Comparison of ENCODE assay signal across 9 cellular contexts in the genomic region with DNA sequence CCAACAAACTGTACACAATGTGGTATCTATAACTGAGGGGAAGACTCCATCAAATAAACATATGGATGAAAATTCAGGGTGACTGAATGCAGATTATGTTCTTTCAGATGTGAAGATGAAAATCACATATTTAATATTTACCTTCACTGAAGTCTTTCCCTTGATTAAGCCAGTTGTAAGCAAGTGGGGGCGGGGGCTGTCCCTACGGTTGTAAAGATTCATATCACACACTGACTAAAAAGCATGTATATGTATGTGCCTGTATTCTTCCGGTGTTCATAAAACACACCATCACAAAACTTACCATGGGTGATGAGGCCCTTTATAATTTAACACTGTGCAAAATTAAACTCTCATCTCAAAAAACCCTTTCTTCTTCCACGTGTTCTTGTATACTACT. TPM values are rescaled to one million over a fixed set of nuclear protein-coding genes. Genes with fewer than 3 reads are reported as not detected.
DNase-seq lines count a peak whose midpoint lies in the region; ATAC-seq, FAIRE-seq and TF ChIP-seq lines count a peak whose summit lies in the region.
"Had no signal": no experiment of that assay in that cellular context is flagged by ENCODE, and none has a peak within 500 bp of the region (broad histone marks: within the 10 kb centered on the region; RNA-seq: fewer than 3 reads in every experiment).

No MANE protein-coding gene starts in this region.

- CTCF ChIA-PET in PC-3 (lab: Charles Lee) = no interaction called here

- no peaks in the 10 kb centered on the region for H3K27me3 Mint-ChIP-seq in CD4-positive, CD25-positive, alpha-beta regulatory T cell
- H3K27me3 Mint-ChIP-seq in progenitor cell of endocrine pancreas = peaks cover 6% of the 10 kb centered on the region

- H3K36me3 Mint-ChIP-seq in CD4-positive, CD25-positive, alpha-beta regulatory T cell = no peaks in the 10 kb centered on the region
- no peaks in the 10 kb centered on the region for H3K36me3 Mint-ChIP-seq in progenitor cell of endocrine pancreas (ENCODE audit: insufficient read depth)

- FAIRE-seq in colon (lab: Jason Lieb, UNC) = peak; percentile 60
- FAIRE-seq: G401.6 had no signal

- peak overlapping the region; percentile 87 to 98 (median 92) for H3K4me3 Mint-ChIP-seq in CD4-positive, CD25-positive, alpha-beta regulatory T cell
- H3K4me3 Mint-ChIP-seq in progenitor cell of endocrine pancreas (ENCODE audit: low read depth) = peak overlapping the region; percentile 86

- H3K79me2 ChIP-seq in PC-3 (ENCODE audit: low read length) = peaks cover 62% of the 10 kb centered on the region

- H2AFZ ChIP-seq in PC-3 (ENCODE audit: low read length) = peak overlapping the region; percentile 83

- TF ChIP-seq CTCF in PC-3 (conservative IDR thresholded peaks at IDR 0.05; ENCODE audit: low read depth, low read length) (no peak), progenitor cell of endocrine pancreas (IDR thresholded peaks at IDR 0.05; ENCODE audit: unreplicated experiment) (no peak)

- no peaks in the 10 kb centered on the region for H3F3A ChIP-seq in PC-3 (ENCODE audit: low read length, unreplicated experiment)

- H3K27me3 ChIP-seq in CD4-positive, CD25-positive, alpha-beta regulatory T cell (ENCODE audit: control insufficient read depth, insufficient read depth, low read length) = no peaks in the 10 kb centered on the region
- H3K27me3 ChIP-seq in PC-3 (ENCODE audit: low read length) = no peaks in the 10 kb centered on the region

- peaks cover 0 to 2% (median 0%) of the 10 kb centered on the region in 7 donors for H3K9me3 Mint-ChIP-seq in CD4-positive, CD25-positive, alpha-beta regulatory T cell
- H3K9me3 Mint-ChIP-seq in progenitor cell of endocrine pancreas (ENCODE audit: low read depth) = peaks cover 7% of the 10 kb centered on the region

- no peaks in the 10 kb centered on the region for H3K36me3 ChIP-seq in CD4-positive, CD25-positive, alpha-beta regulatory T cell (ENCODE audit: control insufficient read depth, insufficient read depth, low read length)
- no peaks in the 10 kb centered on the region for H3K36me3 ChIP-seq in PC-3 (ENCODE audit: low read depth, low read length)

- H3K4me3 ChIP-seq in CD4-positive, CD25-positive, alpha-beta regulatory T cell (ENCODE audit: low read depth, low read length) = peak overlapping the region; percentile 78
- H3K4me3 ChIP-seq in PC-3 (ENCODE audit: low read length) = peak overlapping the region; percentile 89

- no peaks in the 10 kb centered on the region for H4K20me1 ChIP-seq in PC-3 (ENCODE audit: low read length)

- H3K27ac ChIP-seq in CD4-positive, CD25-positive, alpha-beta regulatory T cell (ENCODE audit: insufficient read depth, low read length, poor library complexity, severe bottlenecking) = peak overlapping the region; percentile 83
- H3K27ac ChIP-seq in PC-3 (ENCODE audit: low read length) = no peak overlapping the region

- peak in 1 of 3 donors; percentile 48 for DNase-seq in CD4-positive, CD25-positive, alpha-beta regulatory T cell
- no peak for DNase-seq in PC-3
- DNase-seq in progenitor cell of endocrine pancreas (ENCODE audit: low spot score, unreplicated experiment) = no peak
- no peak for DNase-seq in NCI-H1417 (lab: John Stamatoyannopoulos, UW)
- DNase-seq in globus pallidus (ENCODE audit: low spot score) = no peak
- DNase-seq in NCI-H2171 (lab: John Stamatoyannopoulos, UW) = no peak

- BruUV-seq in PC-3 (replicated peaks; lab: Mats Ljungman, UMichigan) = no TSS peak

- ATAC-seq in CD4-positive, CD25-positive, alpha-beta regulatory T cell (ENCODE audit: low read depth in 2 of 2) = no peak
- ATAC-seq in PC-3 (no peak), HG02885 (IDR thresholded peaks at IDR 0.05; ENCODE audit: poor library complexity, unreplicated experiment) (no peak)

- peak overlapping the region; percentile 94 for H3K4me2 ChIP-seq in PC-3 (ENCODE audit: low read length)

- H3K9me3 ChIP-seq in CD4-positive, CD25-positive, alpha-beta regulatory T cell (ENCODE audit: control insufficient read depth in 2 of 2, low read length in 2 of 2) = no peaks in the 10 kb centered on the region
- no peaks in the 10 kb centered on the region for H3K9me3 ChIP-seq in PC-3 (ENCODE audit: low read length)

- H3K27ac Mint-ChIP-seq in CD4-positive, CD25-positive, alpha-beta regulatory T cell = peak overlapping the region in 2 of 3 donors; percentile 71 to 75
- peak overlapping the region; percentile 88 for H3K27ac Mint-ChIP-seq in progenitor cell of endocrine pancreas

- H3K4me1 ChIP-seq in CD4-positive, CD25-positive, alpha-beta regulatory T cell (ENCODE audit: control insufficient read depth, insufficient read depth, low read length, poor library complexity, severe bottlenecking) = peaks cover 15% of the 10 kb centered on the region
- peaks cover 23% of the 10 kb centered on the region for H3K4me1 ChIP-seq in PC-3 (ENCODE audit: insufficient read depth, low read length)

- intact Hi-C loops in PC-3 (cut with micrococcal nuclease) = loop anchor here (10.0 kb wide), 1 partner anchor 233 kb away; the partner anchor contains the start of gene GK

- POLR2A ChIA-PET in PC-3 (lab: Charles Lee; ENCODE audit: unreplicated experiment) = no interaction called here

- peak overlapping the region; percentile 80 for H3K9ac ChIP-seq in PC-3 (ENCODE audit: low read length)

- H3K9me2 ChIP-seq in PC-3 (replicated peaks; ENCODE audit: low read length) = no peaks in the 10 kb centered on the region

- peaks cover 17 to 54% (median 34%) of the 10 kb centered on the region in 4 donors for H3K4me1 Mint-ChIP-seq in CD4-positive, CD25-positive, alpha-beta regulatory T cell
- peaks cover 31% of the 10 kb centered on the region for H3K4me1 Mint-ChIP-seq in progenitor cell of endocrine pancreas (ENCODE audit: low read depth)

RNA-seq across cellular contexts. Expression of gene TAB3, which starts 1.3 kb away (rescaled TPM):
- total RNA-seq in CD4-positive, CD25-positive, alpha-beta regulatory T cell = 33.5 TPM
- polyA plus RNA-seq in CD4-positive, CD25-positive, alpha-beta regulatory T cell = 1 to 10 TPM; 3.4 to 7.2 (median 6.2) TPM
- total RNA-seq in PC-3 (2014; rRNA removed) (14.7 and 18.6 TPM in 2 replicates), progenitor cell of endocrine pancreas (39.1 and 42.9 TPM in 2 replicates)
